Comparison of ENCODE assay signal across 20 cellular contexts in the genomic region with DNA sequence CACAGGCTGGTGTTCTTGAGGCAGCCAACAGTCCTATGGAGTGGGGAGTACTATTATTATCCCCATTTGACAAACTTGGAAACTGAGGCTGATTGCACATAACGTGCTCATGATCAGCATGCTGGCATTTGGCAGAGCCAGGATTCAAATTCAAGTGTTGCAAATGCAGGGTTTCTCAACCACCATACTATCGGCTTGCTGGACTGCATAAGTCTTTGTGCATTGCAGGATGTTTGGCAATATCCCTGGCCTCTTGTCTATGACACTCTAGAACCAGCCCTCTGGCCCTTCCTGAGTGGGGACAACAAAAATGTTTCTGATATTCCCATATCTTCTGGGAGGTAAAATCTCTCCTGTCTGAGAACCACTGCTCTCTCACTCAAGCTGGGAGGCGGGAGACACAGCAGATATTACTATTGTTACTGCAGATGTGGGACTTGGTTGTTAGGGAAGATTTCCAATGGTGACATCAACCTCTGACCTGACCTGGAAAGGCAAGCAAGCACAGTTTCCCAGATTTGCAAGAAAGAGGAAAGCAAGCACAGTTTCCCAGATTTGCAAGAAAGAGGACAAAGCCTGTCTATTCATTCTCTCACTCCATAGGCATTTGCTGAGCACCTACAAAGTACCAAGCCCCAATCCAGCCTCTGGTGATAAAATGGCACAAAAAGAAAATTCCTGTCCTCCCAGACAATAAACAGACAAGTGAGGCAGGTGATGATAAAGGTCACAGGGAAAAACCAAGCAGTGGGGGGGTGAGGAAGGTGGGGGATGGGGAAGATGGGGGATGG. TPM values are rescaled to one million over a fixed set of nuclear protein-coding genes. Genes with fewer than 3 reads are reported as not detected.
"Had no signal": no experiment of that assay in that cellular context is flagged by ENCODE, and none has a peak within 500 bp of the region (broad histone marks: within the 10 kb centered on the region; RNA-seq: fewer than 3 reads in every experiment).

No MANE protein-coding gene starts in this region.

- H3K27ac ChIP-seq: epithelial cell of prostate, testis had no signal

- H3K9me3 ChIP-seq: testis had no signal

- DNase-seq: activated naive CD4-positive, alpha-beta T cell; activated naive CD8-positive, alpha-beta T cell treated with anti-CD3 and anti-CD28 coated beads, Interleukin-2, amount 10 ng/mL, durations not matched to agents 7 days and 5 days; activated T-cell treated with anti-CD3 and anti-CD28 coated beads for 4 hours; aorta; effector memory CD4-positive, alpha-beta T cell; mesenchymal stem cell; nucleus accumbens; posterior cingulate gyrus; right cardiac atrium; small intestine; stimulated activated naive CD8-positive, alpha-beta T cell treated with anti-CD3 and anti-CD28 coated beads, Interleukin-15, Interleukin-2, amounts not matched to agents 100 U/mL and 50 U/mL, for 24 hours; testis had no signal

- ATAC-seq: activated CD4-positive, CD25-positive, alpha-beta regulatory T cell treated with anti-CD3 and anti-CD28 coated beads, Interleukin-2, amount 50 U/mL, for 24 hours; natural killer cell treated with Interleukin-12 subunit alpha and Interleukin-12 subunit beta and Interleukin-15 and Interleukin-18, amount 100 ng/mL, for 72 hours; right cardiac atrium; stimulated activated naive CD8-positive, alpha-beta T cell treated with anti-CD3 and anti-CD28 coated beads, Interleukin-15, Interleukin-2, amounts not matched to agents 100 U/mL and 50 U/mL, for 24 hours had no signal

- H3K27me3 ChIP-seq: testis had no signal

- H3K4me1 ChIP-seq: testis had no signal

- H3K4me3 ChIP-seq: testis had no signal

RNA-seq across cellular contexts. Expression of a gene that starts 1.0 kb away (rescaled TPM):
- total RNA-seq: activated CD8-positive, alpha-beta memory T cell treated with anti-CD3 and anti-CD28 coated beads for 36 hours; activated naive CD8-positive, alpha-beta T cell treated with anti-CD3 and anti-CD28 coated beads, Interleukin-2, amount 10 ng/mL, durations not matched to agents 7 days and 5 days; aorta; cerebellum; kidney epithelial cell; liver; natural killer cell treated with Interleukin-12 subunit alpha and Interleukin-12 subunit beta and Interleukin-15 and Interleukin-18, amount 100 ng/mL, for 72 hours; right cardiac atrium; testis; ureter had no signal
- polyA plus RNA-seq: aorta, liver, right cardiac atrium, small intestine had no signal

RNA-seq across cellular contexts. Expression of a gene that starts 31.1 kb away (rescaled TPM):
- total RNA-seq: activated CD8-positive, alpha-beta memory T cell treated with anti-CD3 and anti-CD28 coated beads for 36 hours; activated naive CD8-positive, alpha-beta T cell treated with anti-CD3 and anti-CD28 coated beads, Interleukin-2, amount 10 ng/mL, durations not matched to agents 7 days and 5 days; aorta; kidney epithelial cell; liver; natural killer cell treated with Interleukin-12 subunit alpha and Interleukin-12 subunit beta and Interleukin-15 and Interleukin-18, amount 100 ng/mL, for 72 hours; right cardiac atrium; ureter had no signal
- polyA plus RNA-seq: aorta, liver, right cardiac atrium, small intestine had no signal

RNA-seq across cellular contexts. Expression of a gene that starts 58.6 kb away (rescaled TPM):
- total RNA-seq: activated CD8-positive, alpha-beta memory T cell treated with anti-CD3 and anti-CD28 coated beads for 36 hours; activated naive CD8-positive, alpha-beta T cell treated with anti-CD3 and anti-CD28 coated beads, Interleukin-2, amount 10 ng/mL, durations not matched to agents 7 days and 5 days; aorta; cerebellum; liver; natural killer cell treated with Interleukin-12 subunit alpha and Interleukin-12 subunit beta and Interleukin-15 and Interleukin-18, amount 100 ng/mL, for 72 hours; right cardiac atrium; ureter had no signal
- polyA plus RNA-seq: aorta, liver, right cardiac atrium, small intestine had no signal
